1 cellular context compared by ENCODE assay signal in the genomic region with DNA sequence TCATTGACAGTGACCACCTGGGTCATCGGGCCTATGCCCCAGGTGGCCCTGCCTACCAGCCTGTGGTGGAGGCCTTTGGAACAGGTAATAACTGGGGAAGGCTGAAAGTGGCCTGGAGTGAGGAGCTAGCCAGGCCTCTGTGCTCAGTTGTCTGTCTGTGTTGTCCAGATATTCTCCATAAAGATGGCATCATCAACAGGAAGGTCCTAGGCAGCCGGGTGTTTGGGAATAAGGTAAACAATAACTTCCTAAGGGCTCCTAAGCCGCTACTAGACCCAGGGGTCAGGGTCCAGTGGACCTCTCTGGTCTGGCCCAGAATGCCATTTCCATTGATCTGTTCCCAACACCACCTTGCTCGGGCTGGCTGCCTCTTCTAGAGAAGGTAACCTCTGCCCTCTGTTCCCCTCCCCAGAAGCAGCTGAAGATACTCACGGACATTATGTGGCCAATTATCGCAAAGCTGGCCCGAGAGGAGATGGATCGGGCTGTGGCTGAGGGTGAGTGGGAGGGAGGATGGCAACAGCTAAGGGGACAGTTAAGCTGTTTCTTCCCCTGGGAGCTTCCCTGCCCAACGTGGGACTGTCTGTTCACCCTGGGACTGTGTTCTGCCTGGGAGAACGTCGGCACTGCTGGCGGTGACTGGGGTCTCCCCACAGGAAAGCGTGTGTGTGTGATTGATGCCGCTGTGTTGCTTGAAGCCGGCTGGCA.
TF ChIP-seq lines count a peak whose summit lies in the region.

No MANE protein-coding gene starts in this region.

TF ChIP-seq in HepG2, 621 proteins besides CTCF, POLR2A, EP300 and RAD21 (continued from another document):
- TF ChIP-seq, protein P1, sequence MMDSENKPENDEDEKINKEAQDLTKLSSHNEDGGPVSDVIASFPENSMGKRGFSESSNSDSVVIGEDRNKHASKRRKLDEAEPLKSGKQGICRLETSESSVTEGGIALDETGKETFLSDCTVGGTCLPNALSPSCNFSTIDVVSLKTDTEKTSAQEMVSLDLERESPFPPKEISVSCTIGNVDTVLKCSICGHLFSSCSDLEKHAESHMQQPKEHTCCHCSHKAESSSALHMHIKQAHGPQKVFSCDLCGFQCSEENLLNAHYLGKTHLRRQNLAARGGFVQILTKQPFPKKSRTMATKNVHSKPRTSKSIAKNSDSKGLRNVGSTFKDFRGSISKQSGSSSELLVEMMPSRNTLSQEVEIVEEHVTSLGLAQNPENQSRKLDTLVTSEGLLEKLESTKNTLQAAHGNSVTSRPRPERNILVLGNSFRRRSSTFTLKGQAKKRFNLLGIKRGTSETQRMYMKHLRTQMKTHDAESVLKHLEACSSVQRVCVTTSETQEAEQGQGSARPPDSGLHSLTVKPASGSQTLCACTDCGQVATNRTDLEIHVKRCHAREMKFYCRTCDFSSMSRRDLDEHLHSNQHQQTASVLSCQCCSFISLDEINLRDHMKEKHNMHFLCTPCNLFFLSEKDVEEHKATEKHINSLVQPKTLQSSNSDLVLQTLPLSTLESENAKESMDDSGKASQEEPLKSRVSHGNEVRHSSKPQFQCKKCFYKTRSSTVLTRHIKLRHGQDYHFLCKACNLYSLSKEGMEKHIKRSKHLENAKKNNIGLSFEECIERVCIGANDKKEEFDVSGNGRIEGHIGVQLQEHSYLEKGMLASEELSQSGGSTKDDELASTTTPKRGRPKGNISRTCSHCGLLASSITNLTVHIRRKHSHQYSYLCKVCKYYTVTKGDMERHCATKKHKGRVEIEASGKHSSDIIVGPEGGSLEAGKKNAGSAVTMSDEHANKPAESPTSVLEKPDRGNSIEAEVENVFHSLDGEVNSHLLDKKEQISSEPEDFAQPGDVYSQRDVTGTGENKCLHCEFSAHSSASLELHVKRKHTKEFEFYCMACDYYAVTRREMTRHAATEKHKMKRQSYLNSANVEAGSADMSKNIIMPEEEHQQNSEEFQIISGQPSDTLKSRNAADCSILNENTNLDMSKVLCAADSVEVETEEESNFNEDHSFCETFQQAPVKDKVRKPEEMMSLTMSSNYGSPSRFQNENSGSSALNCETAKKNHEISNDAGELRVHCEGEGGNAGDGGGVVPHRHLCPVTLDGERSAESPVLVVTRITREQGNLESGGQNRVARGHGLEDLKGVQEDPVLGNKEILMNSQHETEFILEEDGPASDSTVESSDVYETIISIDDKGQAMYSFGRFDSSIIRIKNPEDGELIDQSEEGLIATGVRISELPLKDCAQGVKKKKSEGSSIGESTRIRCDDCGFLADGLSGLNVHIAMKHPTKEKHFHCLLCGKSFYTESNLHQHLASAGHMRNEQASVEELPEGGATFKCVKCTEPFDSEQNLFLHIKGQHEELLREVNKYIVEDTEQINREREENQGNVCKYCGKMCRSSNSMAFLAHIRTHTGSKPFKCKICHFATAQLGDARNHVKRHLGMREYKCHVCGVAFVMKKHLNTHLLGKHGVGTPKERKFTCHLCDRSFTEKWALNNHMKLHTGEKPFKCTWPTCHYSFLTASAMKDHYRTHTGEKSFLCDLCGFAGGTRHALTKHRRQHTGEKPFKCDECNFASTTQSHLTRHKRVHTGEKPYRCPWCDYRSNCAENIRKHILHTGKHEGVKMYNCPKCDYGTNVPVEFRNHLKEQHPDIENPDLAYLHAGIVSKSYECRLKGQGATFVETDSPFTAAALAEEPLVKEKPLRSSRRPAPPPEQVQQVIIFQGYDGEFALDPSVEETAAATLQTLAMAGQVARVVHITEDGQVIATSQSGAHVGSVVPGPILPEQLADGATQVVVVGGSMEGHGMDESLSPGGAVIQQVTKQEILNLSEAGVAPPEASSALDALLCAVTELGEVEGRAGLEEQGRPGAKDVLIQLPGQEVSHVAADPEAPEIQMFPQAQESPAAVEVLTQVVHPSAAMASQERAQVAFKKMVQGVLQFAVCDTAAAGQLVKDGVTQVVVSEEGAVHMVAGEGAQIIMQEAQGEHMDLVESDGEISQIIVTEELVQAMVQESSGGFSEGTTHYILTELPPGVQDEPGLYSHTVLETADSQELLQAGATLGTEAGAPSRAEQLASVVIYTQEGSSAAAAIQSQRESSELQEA (CRISPR knock-in tag; IDR thresholded peaks at IDR 0.05; ENCODE audit: not compliant biosample characterization) = no peak
